29 cellular contexts compared by ENCODE assay signal in genomic region chr16:1259760-1260068, GRCh38. TPM values are rescaled to one million over a fixed set of nuclear protein-coding genes. Genes with fewer than 3 reads are reported as not detected.
"Had no signal": no experiment of that assay in that cellular context is flagged by ENCODE, and none has a peak within 500 bp of the region (broad histone marks: within the 10 kb centered on the region; RNA-seq: fewer than 3 reads in every experiment).

No MANE protein-coding gene starts in this region.

- DNase-seq: islet precursor cell; left ventricle myocardium inferior; mesendoderm; naive B cell; occipital lobe; psoas muscle; stimulated activated CD4-positive, alpha-beta T cell treated with anti-CD3 and anti-CD28 coated beads, Interleukin-1b, Interleukin-23, amount 100 ng/mL, for 48 hours; stimulated activated CD4-positive, alpha-beta T cell treated with anti-CD3 and anti-CD28 coated beads, Interleukin-2, amount 100 ng/mL, for 48 hours; stimulated activated CD4-positive, alpha-beta T cell treated with anti-CD3 and anti-CD28 coated beads, Interleukin-4, amount 100 ng/mL, for 4 hours; stimulated activated CD8-positive, alpha-beta memory T cell treated with anti-CD3 and anti-CD28 coated beads, Interleukin-4, amount 100 ng/mL, for 48 hours; stimulated activated naive CD4-positive, alpha-beta T cell treated with Interleukin-2 at 50 U/mL for 16 hours; stimulated activated naive CD8-positive, alpha-beta T cell treated with anti-CD3 and anti-CD28 coated beads, Interleukin-15, amount 100 ng/mL, for 72 hours; substantia nigra; uterus had no signal

- H3K27ac Mint-ChIP-seq: mesothelial cell of epicardium; stimulated activated naive CD8-positive, alpha-beta T cell treated with anti-CD3 and anti-CD28 coated beads, Interleukin-15, amount 100 ng/mL, for 72 hours had no signal

- H3K4me3 ChIP-seq: hepatocyte, left ventricle myocardium inferior, lung, psoas muscle, smooth muscle cell, tibial nerve, uterus had no signal

- H2AFZ ChIP-seq: hepatocyte, parathyroid adenoma had no signal

- H3K9me3 ChIP-seq: left ventricle myocardium inferior, neutrophil, psoas muscle, tibial nerve, uterus had no signal

- H3K36me3 Mint-ChIP-seq: mesothelial cell of epicardium; naive B cell; stimulated activated memory B cell treated with anti-CD40 and anti-IgM and Interleukin-4, amounts not matched to agents 10 μg/mL and 1 μg/mL and 100 μg/mL, for 72 hours; type B pancreatic cell had no signal

- H3K36me3 ChIP-seq: left ventricle myocardium inferior, neutrophil, tibial nerve, uterus had no signal

- H3K9ac ChIP-seq: parathyroid adenoma had no signal

- ATAC-seq: psoas muscle; stimulated activated memory B cell treated with anti-CD40 and anti-IgM and Interleukin-4, amounts not matched to agents 10 μg/mL and 1 μg/mL and 100 μg/mL, for 72 hours; stimulated activated naive CD8-positive, alpha-beta T cell treated with anti-CD3 and anti-CD28 coated beads, Interleukin-15, amount 100 ng/mL, for 72 hours had no signal

- H3K4me3 Mint-ChIP-seq: neural crest cell had no signal

- H3K4me1 ChIP-seq: left ventricle myocardium inferior, parathyroid adenoma, psoas muscle, tibial nerve, uterus had no signal

- H3K27ac ChIP-seq: hepatocyte, left ventricle myocardium inferior, neutrophil, parathyroid adenoma, psoas muscle, tibial nerve, uterus had no signal

- H3K4me1 Mint-ChIP-seq: neural crest cell had no signal

- H3K4me2 ChIP-seq: hepatocyte, smooth muscle cell had no signal

RNA-seq across cellular contexts. Expression of gene TPSD1, which starts 3.8 kb away (rescaled TPM):
- total RNA-seq: hepatocyte, kidney epithelial cell, left ventricle myocardium inferior, mesothelial cell of epicardium, mononuclear cell, neural crest cell, occipital lobe, osteocyte, skeletal muscle tissue, smooth muscle cell, temporal lobe had no signal
- polyA plus RNA-seq: hepatocyte, smooth muscle cell had no signal

RNA-seq across cellular contexts. Expression of gene TPSAB1, which starts 19.2 kb away (rescaled TPM):
- total RNA-seq: hepatocyte, kidney epithelial cell, mesothelial cell of epicardium, mononuclear cell, neural crest cell, occipital lobe, osteocyte, smooth muscle cell, temporal lobe had no signal
- polyA plus RNA-seq: hepatocyte, smooth muscle cell had no signal

RNA-seq across cellular contexts. Expression of gene TPSB2, which starts 29.7 kb away (rescaled TPM):
- total RNA-seq: hepatocyte, kidney epithelial cell, mesothelial cell of epicardium, mononuclear cell, neural crest cell, occipital lobe, osteocyte, skeletal muscle tissue, smooth muscle cell, temporal lobe had no signal
- polyA plus RNA-seq: hepatocyte, smooth muscle cell had no signal

RNA-seq across cellular contexts. Expression of gene TPSG1, which starts 34.6 kb away (rescaled TPM):
- total RNA-seq: kidney epithelial cell, left ventricle myocardium inferior, mesothelial cell of epicardium, mononuclear cell, neural crest cell, occipital lobe, osteocyte, psoas muscle, skeletal muscle tissue, smooth muscle cell, temporal lobe had no signal
- polyA plus RNA-seq: smooth muscle cell had no signal
